12 cellular contexts compared by ENCODE assay signal in the genomic region with DNA sequence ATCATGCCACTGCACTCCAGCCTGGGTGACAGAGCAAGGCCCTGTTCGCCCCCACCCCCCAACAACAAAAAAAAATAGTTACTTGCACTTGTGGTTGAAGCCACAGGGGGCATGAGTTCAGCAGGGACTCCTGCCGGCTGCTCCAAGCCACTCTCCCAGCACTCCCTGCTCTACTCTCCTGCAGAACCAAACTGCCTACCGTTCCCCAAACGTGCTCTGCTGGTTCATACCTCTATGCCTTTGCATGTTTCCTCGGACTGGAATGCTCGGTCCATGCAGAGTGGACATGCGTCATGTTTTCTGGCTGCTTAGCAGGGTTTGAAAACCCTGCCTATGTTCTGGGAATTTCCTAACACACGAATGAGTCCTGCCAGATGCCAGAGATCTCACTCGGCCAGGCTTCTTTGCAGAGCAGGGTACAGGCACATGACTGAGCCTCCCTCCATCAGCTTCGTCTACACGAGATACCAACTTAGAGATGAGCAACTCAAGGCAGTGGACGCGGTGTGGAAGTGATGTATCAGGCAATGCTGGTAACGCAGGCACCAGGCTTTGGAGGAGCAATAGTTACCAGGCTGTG. TPM values are rescaled to one million over a fixed set of nuclear protein-coding genes. Genes with fewer than 3 reads are reported as not detected.
DNase-seq lines count a peak whose midpoint lies in the region; ATAC-seq and TF ChIP-seq lines count a peak whose summit lies in the region.
"Had no signal": no experiment of that assay in that cellular context is flagged by ENCODE, and none has a peak within 500 bp of the region (broad histone marks: within the 10 kb centered on the region; RNA-seq: fewer than 3 reads in every experiment).

No MANE protein-coding gene starts in this region.

- peak; percentile 24 for TF ChIP-seq CTCF in DOHH2 (IDR thresholded peaks at IDR 0.05; ENCODE audit: low read depth, low read length, poor library complexity, severe bottlenecking)
- TF ChIP-seq CTCF in WERI-Rb-1 (IDR thresholded peaks at IDR 0.05; ENCODE audit: low read depth, low read length): 0 out of 2 replicates have a peak, but pooled peaks have one; percentile 3
- peak in 2 of 4 donors; percentile 22 to 25 for TF ChIP-seq CTCF in right lobe of liver (IDR thresholded peaks at IDR 0.05)

- in situ Hi-C loops in KBM-7 (cut with MboI; ENCODE audit: low pct_unique_long_range_greater_than_20kb, low sequenced_read_pairs): loop anchor here (25.0 kb wide), 1 partner anchor 256 kb away; no protein-coding TSS in a partner anchor

- no peaks in the 10 kb centered on the region for H3K9me2 ChIP-seq in DOHH2 (replicated peaks; ENCODE audit: control insufficient read depth, low read length)

- H3K27me3 ChIP-seq in DOHH2 (ENCODE audit: control insufficient read depth, low read length) (no peaks in the 10 kb centered on the region), WERI-Rb-1 (ENCODE audit: insufficient read depth, low read depth, severe bottlenecking) (no peaks in the 10 kb centered on the region), right lobe of liver (no peaks in the 10 kb centered on the region)

- no peak overlapping the region for H3K4me3 ChIP-seq in DOHH2 (ENCODE audit: low read length)
- H3K4me3 ChIP-seq in WERI-Rb-1 (ENCODE audit: low read depth, low read length): no peak overlapping the region
- no peak overlapping the region for H3K4me3 ChIP-seq in right lobe of liver

- no peaks in the 10 kb centered on the region for H3K79me2 ChIP-seq in DOHH2 (ENCODE audit: control insufficient read depth, low read length)

- no peaks in the 10 kb centered on the region; the same call in 1 of the 2 replicates for H3F3A ChIP-seq in DOHH2 (ENCODE audit: control insufficient read depth, insufficient read depth)

- DNase-seq in KBM-7: peak; percentile 64
- DNase-seq in WERI-Rb-1: no peak
- no peak for DNase-seq in right lobe of liver
- no peak for DNase-seq in stimulated activated CD4-positive, alpha-beta T cell treated with anti-CD3 and anti-CD28 coated beads, Interleukin-1b, Interleukin-23, amount 100 ng/mL, for 48 hours
- no peak for DNase-seq in COLO829 (ENCODE audit: low spot score)
- DNase-seq: activated CD8-positive, alpha-beta memory T cell treated with anti-CD3 and anti-CD28 coated beads, Interleukin-2, amount 50 U/mL, for 48 hours; amniotic stem cell; MM.1S had no signal

- H3K9me3 ChIP-seq in DOHH2 (ENCODE audit: control insufficient read depth, insufficient read depth, low read length): no peaks in the 10 kb centered on the region
- no peaks in the 10 kb centered on the region for H3K9me3 ChIP-seq in WERI-Rb-1 (ENCODE audit: severe bottlenecking)
- no peaks in the 10 kb centered on the region for H3K9me3 ChIP-seq in right lobe of liver
- H3K9me3 ChIP-seq: Caco-2 had no signal

- 46% methylated on average over 10 of the region's 14 CpGs for WGBS in right lobe of liver (ENCODE audit: insufficient coverage, low coverage, low lambda C conversion rate, missing lambda C conversion rate)

- no peaks in the 10 kb centered on the region for H3K36me3 ChIP-seq in DOHH2 (ENCODE audit: control insufficient read depth, low read length)
- H3K36me3 ChIP-seq in WERI-Rb-1: no peaks in the 10 kb centered on the region
- H3K36me3 ChIP-seq in right lobe of liver: no peaks in the 10 kb centered on the region

- H3K27ac ChIP-seq in DOHH2 (ENCODE audit: low read depth, low read length): no peak overlapping the region
- no peak overlapping the region for H3K27ac ChIP-seq in WERI-Rb-1
- peak overlapping the region in 2 of 3 donors; percentile 14 to 50 for H3K27ac ChIP-seq in right lobe of liver

- H3K4me1 ChIP-seq in DOHH2 (ENCODE audit: control insufficient read depth, low read length): peaks cover 39% of the 10 kb centered on the region
- peaks cover 0 to 27% (median 9%) of the 10 kb centered on the region in 4 donors for H3K4me1 ChIP-seq in right lobe of liver

- no peaks in the 10 kb centered on the region for H4K20me1 ChIP-seq in DOHH2 (ENCODE audit: control insufficient read depth, insufficient read depth, low read depth, low read length)

- no peak overlapping the region for H3K4me2 ChIP-seq in DOHH2 (ENCODE audit: low read length)

- no peak for TF ChIP-seq POLR2A in right lobe of liver (IDR thresholded peaks at IDR 0.05)

- intact Hi-C loops in right lobe of liver (cut with DNase I): no loop called here

- ATAC-seq in right lobe of liver (peak; percentile 25 to 72 (median 47)), HG02642 (IDR thresholded peaks at IDR 0.05; ENCODE audit: poor library complexity, unreplicated experiment) (no peak), HG03196 (IDR thresholded peaks at IDR 0.05; ENCODE audit: unreplicated experiment) (no peak)

RNA-seq across cellular contexts. Expression of a gene that starts 8.5 kb away (rescaled TPM):
- total RNA-seq in right lobe of liver: 100 to 1,000 TPM in 1 of 6 experiments, 10 to 100 TPM in 5; 28.0 to 168 (median 79.9) TPM

RNA-seq across cellular contexts. Expression of a gene that starts 9.9 kb away (rescaled TPM):
- total RNA-seq in right lobe of liver: 10 to 100 TPM; 13.6 to 24.3 (median 20.0) TPM

Comparison
In these comparisons a context has a peak if more than half of its experiments do, and no peak if none do; other contexts are left out.
1. H3K27ac ChIP-seq: peak in right lobe of liver (2 of 3); none in DOHH2 (single experiment) and WERI-Rb-1 (single experiment).
2. ATAC-seq: peak in right lobe of liver (4 of 4); none in HG02642 (single experiment) and HG03196 (single experiment).